1 cellular context compared by ENCODE assay signal in the genomic region with DNA sequence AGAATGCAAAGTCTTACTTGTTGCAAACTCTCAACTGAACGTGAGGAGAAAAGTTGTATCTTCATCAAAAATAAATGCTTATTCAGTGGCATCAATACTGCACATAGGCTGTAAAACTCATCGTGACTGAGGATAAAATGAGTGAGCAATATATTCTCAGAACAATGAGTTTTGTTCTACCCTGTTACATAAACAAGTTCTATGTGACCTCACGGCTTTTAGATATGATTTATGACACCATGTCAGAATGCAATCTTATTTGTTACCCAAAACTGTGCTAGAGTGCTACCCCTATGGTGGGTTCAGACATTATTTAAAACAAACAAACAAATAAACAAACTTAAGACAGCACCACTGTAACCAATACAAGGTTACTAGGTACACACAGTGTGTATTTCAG.
TF ChIP-seq lines count a peak whose summit lies in the region.

No MANE protein-coding gene starts in this region.

TF ChIP-seq in endothelial cell of umbilical vein, 7 proteins besides CTCF, POLR2A, EP300 and RAD21:
- TF ChIP-seq, protein P1, sequence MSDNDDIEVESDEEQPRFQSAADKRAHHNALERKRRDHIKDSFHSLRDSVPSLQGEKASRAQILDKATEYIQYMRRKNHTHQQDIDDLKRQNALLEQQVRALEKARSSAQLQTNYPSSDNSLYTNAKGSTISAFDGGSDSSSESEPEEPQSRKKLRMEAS (IDR thresholded peaks at IDR 0.05; ENCODE audit: insufficient read depth, insufficient read length): no peak
- TF ChIP-seq JUN (IDR thresholded peaks at IDR 0.05; ENCODE audit: borderline replicate concordance, insufficient read depth, insufficient read length, low read depth): peak; percentile 65
